ENCODE assay signal across 10 cellular contexts in the genomic region with DNA sequence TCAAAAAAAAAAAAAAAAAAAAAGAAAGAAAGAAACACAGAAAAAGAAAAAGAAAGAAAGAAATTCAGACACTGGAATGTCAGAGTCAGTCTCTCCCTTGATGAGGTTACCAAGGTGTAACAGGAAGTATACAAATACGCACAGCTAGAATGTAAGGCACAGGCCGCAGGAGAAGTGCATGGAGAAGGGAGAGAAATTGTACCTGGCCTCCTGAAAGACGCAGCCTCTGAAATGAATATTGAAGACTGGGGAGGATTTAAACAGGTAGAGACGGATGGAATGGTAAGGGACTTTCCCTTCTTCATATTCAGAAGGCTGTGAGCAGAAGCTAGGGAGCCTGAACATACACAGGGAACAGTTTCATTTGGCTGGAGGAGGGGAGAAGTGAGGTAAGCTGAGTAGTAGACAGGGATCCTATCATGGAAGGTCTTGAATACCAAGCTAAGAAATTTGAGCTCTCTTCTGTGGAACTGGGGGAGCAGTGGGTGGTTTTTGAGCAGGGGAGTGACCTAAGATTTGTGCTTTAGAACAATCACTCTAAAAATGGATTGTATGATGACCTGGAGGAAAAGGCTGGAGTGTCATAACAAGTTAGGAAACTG.
DNase-seq lines count a peak whose midpoint lies in the region; ATAC-seq, FAIRE-seq and TF ChIP-seq lines count a peak whose summit lies in the region.
"Had no signal": no experiment of that assay in that cellular context is flagged by ENCODE, and none has a peak within 500 bp of the region (broad histone marks: within the 10 kb centered on the region; RNA-seq: fewer than 3 reads in every experiment).

No MANE protein-coding gene starts in this region.

- peaks cover 13% of the 10 kb centered on the region for H3K36me3 Mint-ChIP-seq in activated naive CD8-positive, alpha-beta T cell
- H3K36me3 Mint-ChIP-seq in natural killer cell, result peaks cover 7% of the 10 kb centered on the region

- no peak overlapping the region for H3K27ac ChIP-seq in SJCRH30

- TF ChIP-seq CTCF in natural killer cell (IDR thresholded peaks at IDR 0.05), result no peak

- DNase-seq in CD1c-positive myeloid dendritic cell (ENCODE audit: extremely low spot score) (peak; percentile 27), GM12892 (ENCODE audit: insufficient read length) (no peak), natural killer cell (no peak), SJCRH30 (no peak), posterior cingulate gyrus (no peak), T1000 (lab: John Stamatoyannopoulos, UW) (no peak)
- DNase-seq: Calu3, NCI-H1694 had no signal

- H3K27me3 ChIP-seq in SJCRH30, result no peaks in the 10 kb centered on the region

- H3K4me1 ChIP-seq in SJCRH30, result no peaks in the 10 kb centered on the region

- intact Hi-C loops in natural killer cell (cut with micrococcal nuclease) (loop anchor here (2.0 kb wide), 3 partner anchors 43 to 111 kb away; no protein-coding TSS in a partner anchor), posterior cingulate gyrus (cut with DNase I) (no loop called here)

- TF ChIP-seq POLR2A in GM12892 (IDR thresholded peaks at IDR 0.05; ENCODE audit: low read depth, low read length), result no peak

- peaks cover 89% of the 10 kb centered on the region for H3K4me1 Mint-ChIP-seq in activated naive CD8-positive, alpha-beta T cell (ENCODE audit: low read depth)
- peaks cover 85 to 92% of the 10 kb centered on the region in 2 donors for H3K4me1 Mint-ChIP-seq in natural killer cell

- peak overlapping the region; percentile 85 for H3K4me3 Mint-ChIP-seq in activated naive CD8-positive, alpha-beta T cell
- peak overlapping the region; percentile 95 for H3K4me3 Mint-ChIP-seq in natural killer cell

- peak; percentile 81 for FAIRE-seq in GM12892 (lab: Jason Lieb, UNC)

- no peaks in the 10 kb centered on the region for H3K9me3 ChIP-seq in SJCRH30 (replicated peaks)

- H3K27me3 Mint-ChIP-seq in activated naive CD8-positive, alpha-beta T cell, result no peaks in the 10 kb centered on the region
- no peaks in the 10 kb centered on the region for H3K27me3 Mint-ChIP-seq in natural killer cell (ENCODE audit: low read depth in 2 of 2)

- H3K36me3 ChIP-seq in SJCRH30, result no peaks in the 10 kb centered on the region

- H3K9me3 Mint-ChIP-seq in activated naive CD8-positive, alpha-beta T cell (ENCODE audit: low read depth), result no peaks in the 10 kb centered on the region
- H3K9me3 Mint-ChIP-seq in natural killer cell, result no peaks in the 10 kb centered on the region

- ATAC-seq in natural killer cell, result peak in 1 of 3 donors; percentile 9
- no peak for ATAC-seq in GM18520 (IDR thresholded peaks at IDR 0.05; ENCODE audit: unreplicated experiment)

- no peak overlapping the region for H3K4me3 ChIP-seq in SJCRH30

- peak overlapping the region; percentile 98 for H3K27ac Mint-ChIP-seq in activated naive CD8-positive, alpha-beta T cell
- peak overlapping the region; percentile 91 to 98 for H3K27ac Mint-ChIP-seq in natural killer cell
